ENCODE assay signal across 21 cellular contexts in genomic region chr10:4639960-4640359, GRCh38.
A peak's percentile ranks its signal among the peaks of the same experiment; 100 is the strongest.
DNase-seq lines count a peak whose midpoint lies in the region; ATAC-seq, FAIRE-seq and TF ChIP-seq lines count a peak whose summit lies in the region.
"Had no signal": no experiment of that assay in that cellular context is flagged by ENCODE, and none has a peak within 500 bp of the region (broad histone marks: within the 10 kb centered on the region; RNA-seq: fewer than 3 reads in every experiment).

No MANE protein-coding gene starts in this region.

- H3K4me1 ChIP-seq in endothelial cell of umbilical vein (ENCODE audit: control insufficient read depth, extremely low read depth, insufficient read depth, low read length) (peaks cover 11% of the 10 kb centered on the region), keratinocyte (ENCODE audit: control insufficient read depth, extremely low read depth, insufficient read depth, low read length) (peaks cover 4% of the 10 kb centered on the region), gastrocnemius medialis (peaks cover 23 to 28% of the 10 kb centered on the region in 2 donors), mesendoderm (ENCODE audit: control insufficient read depth, low read depth, low read length) (peaks cover 2% of the 10 kb centered on the region)
- H3K4me1 ChIP-seq: SJSA1 had no signal

- TF ChIP-seq CTCF in AG10803 (conservative IDR thresholded peaks at IDR 0.05; ENCODE audit: low read length) (no peak), endothelial cell of umbilical vein (IDR thresholded peaks at IDR 0.05; ENCODE audit: extremely low read depth in 1 of 2, insufficient read depth in 1 of 2, low read depth in 1 of 2, low read length in 2 of 2) (no peak), keratinocyte (optimal IDR thresholded peaks at IDR 0.05 in 1 of 3, IDR thresholded peaks at IDR 0.05 in 1 of 3, conservative IDR thresholded peaks at IDR 0.05 in 1 of 3; ENCODE audit: extremely low read depth in 1 of 3, insufficient read depth in 2 of 3, low read length in 3 of 3) (no peak), gastrocnemius medialis (IDR thresholded peaks at IDR 0.05 in 4 of 5, conservative IDR thresholded peaks at IDR 0.05 in 1 of 5) (no peak)

- intact Hi-C loops in endothelial cell of umbilical vein (cut with micrococcal nuclease), result no loop called here
- intact Hi-C loops in gastrocnemius medialis (cut with DNase I; ENCODE audit: low total_unique reads), result loop anchor here (5.0 to 10.0 kb wide), 2 partner anchors 128 to 465 kb away; no protein-coding TSS in a partner anchor

- no peak overlapping the region for H3K18ac ChIP-seq in mesendoderm (ENCODE audit: low read length)

- H3K9me1 ChIP-seq in endothelial cell of umbilical vein (replicated peaks; ENCODE audit: control insufficient read depth, extremely low read depth, insufficient read depth, low read length) (no peaks in the 10 kb centered on the region), keratinocyte (ENCODE audit: control insufficient read depth, extremely low read depth, insufficient read depth, low read length) (no peaks in the 10 kb centered on the region)

- H3K79me2 ChIP-seq in endothelial cell of umbilical vein (ENCODE audit: control insufficient read depth, insufficient read depth, low read length), result no peaks in the 10 kb centered on the region
- no peaks in the 10 kb centered on the region for H3K79me2 ChIP-seq in keratinocyte (ENCODE audit: control insufficient read depth, insufficient read depth, low read length)
- no peaks in the 10 kb centered on the region for H3K79me2 ChIP-seq in mesendoderm (ENCODE audit: control insufficient read depth, insufficient read depth, low read length)

- no peak overlapping the region for H2AK5ac ChIP-seq in mesendoderm (ENCODE audit: low read length)

- H3K27ac ChIP-seq in endothelial cell of umbilical vein (ENCODE audit: insufficient read depth, low read depth, low read length), result no peak overlapping the region
- no peak overlapping the region for H3K27ac ChIP-seq in keratinocyte (ENCODE audit: control insufficient read depth, insufficient read depth, low read length)
- H3K27ac ChIP-seq in gastrocnemius medialis, result peak overlapping the region; percentile 63 to 67 (median 63)
- no peak overlapping the region for H3K27ac ChIP-seq in mesendoderm (ENCODE audit: low read depth, low read length)
- H3K27ac ChIP-seq: SJSA1, WERI-Rb-1 had no signal

- H3K36me3 ChIP-seq in endothelial cell of umbilical vein (ENCODE audit: control insufficient read depth in 2 of 2, extremely low read depth in 1 of 2, insufficient read depth in 2 of 2, low read length in 2 of 2) (peaks cover 0 to 3% of the 10 kb centered on the region in 2 experiments), keratinocyte (ENCODE audit: control insufficient read depth in 2 of 2, extremely low read depth in 1 of 2, insufficient read depth in 2 of 2, low read length in 2 of 2) (no peaks in the 10 kb centered on the region), gastrocnemius medialis (no peaks in the 10 kb centered on the region), mesendoderm (ENCODE audit: control insufficient read depth, insufficient read depth, low read length) (no peaks in the 10 kb centered on the region)
- H3K36me3 ChIP-seq: SJSA1, WERI-Rb-1 had no signal

- dilution Hi-C loops in endothelial cell of umbilical vein (cut with MboI; ENCODE audit: extremely low pct_ligation_motif_present, low sequenced_read_pairs) (no loop called here), keratinocyte (cut with MboI; ENCODE audit: extremely low pct_ligation_motif_present, low sequenced_read_pairs) (no loop called here)

- H4K5ac ChIP-seq in mesendoderm (ENCODE audit: low read length), result no peak overlapping the region

- DNase-seq in AG10803 (ENCODE audit: low read depth) (peak; percentile 62), endothelial cell of umbilical vein (ENCODE audit: low read depth, low spot score) (peak; percentile 39), keratinocyte (ENCODE audit: low read depth, low spot score) (no peak), gastrocnemius medialis (peak; percentile 28 to 46), KG1 (lab: John Stamatoyannopoulos, UW) (no peak), mesendoderm (no peak), erythroblast (lab: John Stamatoyannopoulos, UW) (no peak)
- DNase-seq: activated CD8-positive, alpha-beta T cell treated with anti-CD3 and anti-CD28 coated beads, Interleukin-2, amount 10 ng/mL, durations not matched to agents 7 days and 5 days; central memory CD4-positive, alpha-beta T cell; effector CD4-positive, alpha-beta T cell; GF-D8; Karpas-422; NCI-H1105; NCI-H748 treated with DMSO at 0.1 percent for 48 hours; occipital lobe; stimulated activated CD8-positive, alpha-beta memory T cell treated with anti-CD3 and anti-CD28 coated beads, Interleukin-4, amount 100 ng/mL, for 48 hours; T-helper 17 cell; WERI-Rb-1 had no signal

- H3K79me1 ChIP-seq in mesendoderm (ENCODE audit: low read length), result no peaks in the 10 kb centered on the region

- FAIRE-seq in endothelial cell of umbilical vein (lab: Jason Lieb, UNC) (no peak), keratinocyte (lab: Jason Lieb, UNC) (peak; percentile 32)
- FAIRE-seq: GM12878 had no signal

- H2AFZ ChIP-seq in endothelial cell of umbilical vein (ENCODE audit: low read depth, low read length), result no peak overlapping the region
- H2AFZ ChIP-seq in keratinocyte (ENCODE audit: control insufficient read depth, low read length), result no peak overlapping the region

- H3K9me3 ChIP-seq in endothelial cell of umbilical vein (replicated peaks; ENCODE audit: control insufficient read depth, insufficient read depth, low read length) (no peaks in the 10 kb centered on the region), keratinocyte (ENCODE audit: control insufficient read depth, low read depth, low read length) (no peaks in the 10 kb centered on the region), gastrocnemius medialis (no peaks in the 10 kb centered on the region)
- H3K9me3 ChIP-seq: SJSA1 had no signal

- no peak overlapping the region for H3K23ac ChIP-seq in mesendoderm (ENCODE audit: low read length)

- no peak overlapping the region for H3K4ac ChIP-seq in mesendoderm (ENCODE audit: low read depth, low read length)

- H4K20me1 ChIP-seq in endothelial cell of umbilical vein (replicated peaks; ENCODE audit: control insufficient read depth, extremely low read depth, insufficient read depth, low read length) (no peaks in the 10 kb centered on the region), keratinocyte (ENCODE audit: control insufficient read depth, extremely low read depth, insufficient read depth, low read length) (no peaks in the 10 kb centered on the region)

- in situ Hi-C loops in gastrocnemius medialis (cut with MboI; ENCODE audit: low sequenced_read_pairs in 4 of 4), result loop anchor here in 1 of 4 donors (10.0 kb wide), 1 partner anchor 125 kb away; no protein-coding TSS in a partner anchor

- no TSS peak for BruUV-seq in endothelial cell of umbilical vein (replicated peaks; lab: Mats Ljungman, UMichigan)

- TF ChIP-seq POLR2A in endothelial cell of umbilical vein (IDR thresholded peaks at IDR 0.05; ENCODE audit: low read depth, low read length) (no peak), gastrocnemius medialis (IDR thresholded peaks at IDR 0.05) (no peak), erythroblast (IDR thresholded peaks at IDR 0.05; ENCODE audit: low read length) (no peak)

- H3K27me3 ChIP-seq in endothelial cell of umbilical vein (ENCODE audit: control insufficient read depth in 2 of 2, insufficient read depth in 2 of 2, low read length in 2 of 2) (no peaks in the 10 kb centered on the region), keratinocyte (ENCODE audit: control insufficient read depth, extremely low read depth, insufficient read depth, low read length) (no peaks in the 10 kb centered on the region), gastrocnemius medialis (no peaks in the 10 kb centered on the region), mesendoderm (ENCODE audit: insufficient read depth, low read length, poor library complexity) (no peaks in the 10 kb centered on the region)
- H3K27me3 ChIP-seq: SJSA1 had no signal

- H3K9ac ChIP-seq in endothelial cell of umbilical vein (replicated peaks; ENCODE audit: extremely low read depth, insufficient read depth, low read length), result no peak overlapping the region
- H3K9ac ChIP-seq in keratinocyte (ENCODE audit: control insufficient read depth, extremely low read depth, insufficient read depth, low read length), result no peak overlapping the region
- no peak overlapping the region for H3K9ac ChIP-seq in mesendoderm (ENCODE audit: low read length)

- POLR2A ChIA-PET in endothelial cell of umbilical vein (lab: Charles Lee), result no interaction called here

- WGBS in mesendoderm (ENCODE audit: extremely low coverage, insufficient coverage, low lambda C conversion rate), result no CpG with 5 or more reads among the region's 2 CpGs

- no peak overlapping the region for H3K56ac ChIP-seq in mesendoderm (ENCODE audit: low read length)

- no peak overlapping the region for H4K8ac ChIP-seq in mesendoderm (ENCODE audit: low read depth, low read length)

- CTCF ChIA-PET in endothelial cell of umbilical vein (lab: Charles Lee), result no interaction called here

- H2BK15ac ChIP-seq in mesendoderm (replicated peaks; ENCODE audit: low read depth), result no peak overlapping the region

- no peak overlapping the region for H3K4me2 ChIP-seq in endothelial cell of umbilical vein (ENCODE audit: insufficient read depth, low read length)
- H3K4me2 ChIP-seq in keratinocyte (ENCODE audit: control insufficient read depth, extremely low read depth, insufficient read depth, low read depth, low read length), result no peak overlapping the region
- H3K4me2 ChIP-seq in mesendoderm (ENCODE audit: low read length), result no peak overlapping the region

- ATAC-seq in gastrocnemius medialis (peak; percentile 90 to 95), HG02852 (IDR thresholded peaks at IDR 0.05; ENCODE audit: unreplicated experiment) (no peak)
- ATAC-seq: activated CD8-positive, alpha-beta T cell treated with anti-CD3 and anti-CD28 coated beads, Interleukin-2, amount 10 ng/mL, durations not matched to agents 7 days and 5 days; GM12878; T-helper 17 cell had no signal

- no peak overlapping the region for H2BK5ac ChIP-seq in mesendoderm (ENCODE audit: low read length)

- H3K4me3 ChIP-seq in AG10803 (ENCODE audit: low read length) (no peak overlapping the region), endothelial cell of umbilical vein (replicated peaks in 1 of 3; ENCODE audit: insufficient read depth in 1 of 3, low read depth in 1 of 3, low read length in 3 of 3) (no peak overlapping the region), keratinocyte (ENCODE audit: control insufficient read depth in 2 of 3, extremely low read depth in 1 of 3, insufficient read depth in 2 of 3, low read depth in 1 of 3, low read length in 3 of 3) (no peak overlapping the region), gastrocnemius medialis (no peak overlapping the region), mesendoderm (ENCODE audit: low read length) (no peak overlapping the region)
- H3K4me3 ChIP-seq: GM12878, SJSA1 had no signal

- no peak overlapping the region for H2BK120ac ChIP-seq in mesendoderm (ENCODE audit: low read depth, low read length)

TF ChIP-seq in endothelial cell of umbilical vein, 7 proteins besides CTCF, POLR2A, EP300 and RAD21 (continues in another document):
- TF ChIP-seq JUN (IDR thresholded peaks at IDR 0.05; ENCODE audit: borderline replicate concordance, insufficient read depth, insufficient read length, low read depth), result no peak
- TF ChIP-seq FOS (IDR thresholded peaks at IDR 0.05; ENCODE audit: borderline replicate concordance, insufficient read depth, low read length), result no peak

Comparison
In these comparisons a context has a peak if more than half of its experiments do, and no peak if none do; other contexts are left out.
1. DNase-seq: peak in AG10803 (single experiment), endothelial cell of umbilical vein (single experiment) and gastrocnemius medialis (2 of 2); none in keratinocyte (single experiment), KG1 (single experiment), mesendoderm (single experiment) and erythroblast (0 of 2).
2. H3K27ac ChIP-seq: peak in gastrocnemius medialis (4 of 4); none in endothelial cell of umbilical vein (single experiment), keratinocyte (single experiment) and mesendoderm (single experiment).